ENCODE assay signal across 34 cellular contexts in the genomic region with DNA sequence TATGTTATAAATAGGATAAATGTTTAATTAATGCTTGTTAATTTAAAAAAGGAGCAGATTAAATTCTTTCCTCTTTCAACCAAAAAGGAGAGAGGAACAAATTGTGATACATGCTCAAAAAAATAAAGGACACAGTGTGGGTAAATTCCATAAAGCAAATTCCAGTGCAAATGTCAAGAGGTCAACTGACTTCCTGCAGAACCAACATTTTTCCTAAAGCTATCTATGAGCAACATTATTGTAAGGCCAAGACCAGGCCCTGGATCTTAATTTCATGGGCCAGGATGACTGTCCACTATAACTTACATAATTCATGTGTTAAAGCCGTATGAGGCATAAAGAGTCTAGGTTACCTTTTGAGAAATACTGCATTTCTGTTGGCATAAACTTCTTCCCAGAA.
A peak's percentile ranks its signal among the peaks of the same experiment; 100 is the strongest.
DNase-seq lines count a peak whose midpoint lies in the region; ATAC-seq and TF ChIP-seq lines count a peak whose summit lies in the region.
"Had no signal": no experiment of that assay in that cellular context is flagged by ENCODE, and none has a peak within 500 bp of the region (broad histone marks: within the 10 kb centered on the region; RNA-seq: fewer than 3 reads in every experiment).

No MANE protein-coding gene starts in this region.

- H3K27me3 ChIP-seq in foreskin keratinocyte (no peaks in the 10 kb centered on the region), endodermal cell (ENCODE audit: control insufficient read depth, insufficient read depth, low read length, poor library complexity, severe bottlenecking) (no peaks in the 10 kb centered on the region)
- H3K27me3 ChIP-seq: BE2C; BLaER1; BLaER1 treated with 17β-estradiol and CSF1 and Interleukin-3, amounts not matched to agents 10 nM and 100 nM had no signal

- H3K9ac ChIP-seq in endodermal cell (ENCODE audit: extremely low read depth, low read length, poor library complexity, severe bottlenecking) = no peak overlapping the region
- H3K9ac ChIP-seq: BLaER1; BLaER1 treated with 17β-estradiol and CSF1 and Interleukin-3, amounts not matched to agents 10 nM and 100 nM had no signal

- H3K4me3 Mint-ChIP-seq in endodermal cell = no peak overlapping the region
- H3K4me3 Mint-ChIP-seq: B cell; CD14-positive monocyte; CD4-positive, alpha-beta memory T cell; CD4-positive, alpha-beta T cell; CD4-positive, CD25-positive, alpha-beta regulatory T cell; CD8-positive, alpha-beta memory T cell; CD8-positive, alpha-beta T cell had no signal

- no peak for ATAC-seq in foreskin keratinocyte
- ATAC-seq: A549; CD8-positive, alpha-beta T cell had no signal

- WGBS in endodermal cell (ENCODE audit: insufficient coverage in 1 of 2, insufficient read length in 1 of 2), 2 experiments = 83 to 94% methylated on average over 1 of the region's 1 CpG

- no peaks in the 10 kb centered on the region for H3K36me3 Mint-ChIP-seq in endodermal cell (ENCODE audit: low read depth)
- H3K36me3 Mint-ChIP-seq: CD14-positive monocyte; CD4-positive, alpha-beta memory T cell; CD4-positive, CD25-positive, alpha-beta regulatory T cell; CD8-positive, alpha-beta memory T cell; CD8-positive, alpha-beta T cell had no signal

- no peaks in the 10 kb centered on the region for H3K9me3 Mint-ChIP-seq in endodermal cell
- H3K9me3 Mint-ChIP-seq: CD4-positive, alpha-beta T cell; CD8-positive, alpha-beta memory T cell; CD8-positive, alpha-beta T cell had no signal

- no peak overlapping the region for H3K27ac ChIP-seq in foreskin keratinocyte
- no peak overlapping the region for H3K27ac ChIP-seq in endodermal cell (ENCODE audit: low read depth, low read length)
- H3K27ac ChIP-seq: 22Rv1; A549; BLaER1; BLaER1 treated with 17β-estradiol and CSF1 and Interleukin-3, amounts not matched to agents 10 nM and 100 nM; C4-2B had no signal

- DNase-seq in EL (peak; percentile 6), HCEC 1CT (peak; percentile 4), dermis microvascular lymphatic vessel endothelial cell (ENCODE audit: low read depth in 2 of 2) (peak; percentile 33 to 49), foreskin melanocyte (peak; percentile 58), foreskin keratinocyte (no peak), NCI-H2171 treated with DMSO at 0.1 percent for 48 hours (lab: John Stamatoyannopoulos, UW) (no peak), endodermal cell (no peak), NCI-H187 (lab: John Stamatoyannopoulos, UW) (no peak)
- DNase-seq: 8988T; ACHN; AML-193; BE2C; C1 segment of cervical spinal cord; Caco-2; Calu3; CD4-positive, alpha-beta memory T cell; CD4-positive, alpha-beta T cell; CD4-positive, CD25-positive, alpha-beta regulatory T cell; CD8-positive, alpha-beta memory T cell; CD8-positive, alpha-beta T cell; COR-L47; DMS 273 treated with DMSO at 0.1 percent for 48 hours; DMS153; DMS53; DMS79; DMS79 treated with DMSO at 0.1 percent for 48 hours; DND-41 had no signal

- H3K9me3 ChIP-seq in endodermal cell (ENCODE audit: control insufficient read depth, low read length) = no peaks in the 10 kb centered on the region
- H3K9me3 ChIP-seq: A549, BE2C, BLaER1, Caco-2 had no signal

- H3K4me1 Mint-ChIP-seq in endodermal cell = no peaks in the 10 kb centered on the region
- H3K4me1 Mint-ChIP-seq: B cell; CD14-positive monocyte; CD4-positive, alpha-beta memory T cell; CD4-positive, CD25-positive, alpha-beta regulatory T cell; CD8-positive, alpha-beta memory T cell had no signal

- H3K27ac Mint-ChIP-seq in endodermal cell = no peak overlapping the region
- H3K27ac Mint-ChIP-seq: B cell; CD14-positive monocyte; CD4-positive, alpha-beta T cell; CD4-positive, CD25-positive, alpha-beta regulatory T cell; CD8-positive, alpha-beta memory T cell; CD8-positive, alpha-beta T cell had no signal

- no peak for TF ChIP-seq CTCF in foreskin keratinocyte (conservative IDR thresholded peaks at IDR 0.05)
- TF ChIP-seq CTCF in endodermal cell (conservative IDR thresholded peaks at IDR 0.05) = no peak

- H3K27me3 Mint-ChIP-seq in endodermal cell (ENCODE audit: insufficient read depth) = no peaks in the 10 kb centered on the region
- H3K27me3 Mint-ChIP-seq: B cell; CD4-positive, CD25-positive, alpha-beta regulatory T cell; CD8-positive, alpha-beta memory T cell had no signal

- H3K36me3 ChIP-seq in endodermal cell (ENCODE audit: control insufficient read depth, insufficient read depth, low read length) = no peaks in the 10 kb centered on the region
- H3K36me3 ChIP-seq: BLaER1; BLaER1 treated with 17β-estradiol and CSF1 and Interleukin-3, amounts not matched to agents 10 nM and 100 nM had no signal

- H3K4me3 ChIP-seq in endodermal cell (ENCODE audit: low read length) = no peak overlapping the region
- H3K4me3 ChIP-seq: A549; BLaER1; BLaER1 treated with 17β-estradiol and CSF1 and Interleukin-3, amounts not matched to agents 10 nM and 100 nM had no signal

- no peaks in the 10 kb centered on the region for H3K4me1 ChIP-seq in foreskin keratinocyte
- H3K4me1 ChIP-seq in endodermal cell (ENCODE audit: control insufficient read depth, insufficient read depth, low read length) = no peaks in the 10 kb centered on the region
- H3K4me1 ChIP-seq: A549; BE2C; BLaER1; BLaER1 treated with 17β-estradiol and CSF1 and Interleukin-3, amounts not matched to agents 10 nM and 100 nM; Caco-2 had no signal

Comparison
In these comparisons a context has a peak if more than half of its experiments do, and no peak if none do; other contexts are left out.
1. DNase-seq: peak in EL (single experiment), HCEC 1CT (single experiment), dermis microvascular lymphatic vessel endothelial cell (2 of 2) and foreskin melanocyte (single experiment); none in foreskin keratinocyte (0 of 2), NCI-H2171 treated with DMSO at 0.1 percent for 48 hours (single experiment), endodermal cell (single experiment) and NCI-H187 (0 of 2).